ENCODE assay signal across 8 cellular contexts in the genomic region with DNA sequence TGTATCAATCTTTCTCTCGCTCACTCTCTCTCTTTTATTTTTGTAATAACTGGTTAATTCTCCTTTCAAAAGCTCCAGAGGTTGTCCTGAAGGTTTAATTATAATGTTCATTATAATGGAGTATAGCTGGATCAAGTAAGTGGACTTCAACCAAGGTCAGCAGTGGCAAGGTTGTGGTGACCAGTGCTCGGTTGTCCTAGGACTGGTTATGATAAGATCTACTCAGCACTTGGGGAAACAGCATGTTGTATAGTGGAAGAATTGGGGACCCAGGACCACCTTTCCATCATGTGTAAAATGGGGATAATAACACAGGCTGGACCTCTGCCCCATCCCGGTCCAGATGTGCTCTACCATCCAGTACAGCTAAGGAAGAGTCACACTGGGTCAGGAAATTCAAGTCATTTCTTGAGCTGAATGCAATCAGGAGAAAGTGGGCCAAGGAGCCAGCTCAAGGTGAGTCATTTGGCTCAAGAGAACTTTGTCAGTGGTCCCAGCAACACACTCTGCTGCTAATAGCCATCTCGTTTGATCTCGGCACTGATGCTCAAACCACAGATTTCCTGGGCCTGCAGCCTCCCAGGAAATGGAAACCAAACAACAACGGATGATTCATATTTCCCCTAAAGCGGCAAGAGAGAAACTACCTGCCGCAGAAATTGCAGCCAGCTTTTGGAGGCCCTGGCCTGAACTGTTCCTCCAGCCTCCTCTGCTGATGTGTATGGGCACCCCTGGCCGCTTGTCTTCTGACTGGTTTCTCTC.
DNase-seq lines count a peak whose midpoint lies in the region; ATAC-seq and TF ChIP-seq lines count a peak whose summit lies in the region.

No MANE protein-coding gene starts in this region.

- ATAC-seq in GM19395 (IDR thresholded peaks at IDR 0.05; ENCODE audit: unreplicated experiment) (peak; percentile 90), HG03439 (IDR thresholded peaks at IDR 0.05; ENCODE audit: unreplicated experiment) (peak; percentile 80)

- no peaks in the 10 kb centered on the region for H3K27me3 ChIP-seq in AG04450 (ENCODE audit: control insufficient read depth, insufficient read depth, low read length)
- no peaks in the 10 kb centered on the region for H3K27me3 ChIP-seq in trophoblast cell (ENCODE audit: insufficient read depth, low read length)

- H3K18ac ChIP-seq in trophoblast cell (ENCODE audit: low read length): no peak overlapping the region

- no peak overlapping the region for H2BK12ac ChIP-seq in trophoblast cell (ENCODE audit: low read length)

- no peaks in the 10 kb centered on the region for H3K79me1 ChIP-seq in trophoblast cell (ENCODE audit: low read length)

- no peak overlapping the region for H2AFZ ChIP-seq in trophoblast cell (ENCODE audit: insufficient read depth, low read length, poor library complexity)

- no peak overlapping the region for H3K4ac ChIP-seq in trophoblast cell (ENCODE audit: low read depth, low read length)

- H3K14ac ChIP-seq in trophoblast cell (ENCODE audit: low read length): no peak overlapping the region

- no peak overlapping the region for H4K8ac ChIP-seq in trophoblast cell (ENCODE audit: low read depth, low read length)

- no peak for TF ChIP-seq CTCF in AG04450 (IDR thresholded peaks at IDR 0.05; ENCODE audit: low read depth, low read length)

- H3K9ac ChIP-seq in trophoblast cell (ENCODE audit: low read length): no peak overlapping the region

- CTCF ChIA-PET in AG04450 (lab: Charles Lee): interaction anchor here (0.6 to 1.4 kb wide), 2 partner anchors 133 to 164 kb away, joined by 3 to 5 read pairs; no protein-coding TSS in a partner anchor

- no peak overlapping the region for H2BK5ac ChIP-seq in trophoblast cell (ENCODE audit: low read depth, low read length, poor library complexity)

- no peak overlapping the region for H3K4me2 ChIP-seq in trophoblast cell (ENCODE audit: low read length)

- H3K23ac ChIP-seq in trophoblast cell (ENCODE audit: low read length): no peak overlapping the region

- no peak overlapping the region for H2BK120ac ChIP-seq in trophoblast cell (ENCODE audit: insufficient read depth, low read length, poor library complexity)

- whole genome bisulfite sequencing in trophoblast cell (ENCODE audit: extremely low coverage, insufficient coverage, insufficient read length): no CpG with 5 or more reads among the region's 9 CpGs

- no peak overlapping the region for H3K4me3 ChIP-seq in AG04450 (ENCODE audit: low read depth, low read length)
- H3K4me3 ChIP-seq in trophoblast cell (ENCODE audit: low read depth, low read length): no peak overlapping the region

- H4K12ac ChIP-seq in trophoblast cell (ENCODE audit: low read depth, low read length): no peak overlapping the region

- POLR2A ChIA-PET in AG04450 (lab: Yijun Ruan, JAX): interaction anchor here (0.6 to 1.2 kb wide), 3 partner anchors 25 to 197 kb away, joined by 3 to 8 read pairs (median 6); no protein-coding TSS in a partner anchor

- no peak overlapping the region for H4K91ac ChIP-seq in trophoblast cell (ENCODE audit: low read depth, low read length)

- H2AK5ac ChIP-seq in trophoblast cell (ENCODE audit: low read length): no peak overlapping the region

- H3K27ac ChIP-seq in AG04450 (ENCODE audit: low read depth, low read length) (peak overlapping the region; percentile 53), trophoblast cell (ENCODE audit: low read depth, low read length) (no peak overlapping the region)

- peaks cover 0 to 2% of the 10 kb centered on the region in 2 experiments for H3K4me1 ChIP-seq in trophoblast cell (ENCODE audit: control insufficient read depth in 1 of 2, insufficient read depth in 2 of 2, low read length in 2 of 2)

- H3K9me3 ChIP-seq in AG04450 (ENCODE audit: control insufficient read depth, insufficient read depth, low read length) (no peaks in the 10 kb centered on the region), trophoblast cell (ENCODE audit: insufficient read depth, low read depth, low read length) (no peaks in the 10 kb centered on the region)

- H3K79me2 ChIP-seq in trophoblast cell (ENCODE audit: control insufficient read depth, insufficient read depth, low read length, poor library complexity): no peaks in the 10 kb centered on the region

- peak; percentile 89 for DNase-seq in AG04450 (ENCODE audit: low read depth, low spot score)
- peak in 3 of 4 experiments; percentile 19 to 29 (median 19) for DNase-seq in activated CD4-positive, CD25-positive, alpha-beta regulatory T cell (lab: John Stamatoyannopoulos, UW)
- DNase-seq in dedifferentiated amniotic fluid mesenchymal stem cell (ENCODE audit: extremely low spot score): peak; percentile 53
- peak; percentile 17 for DNase-seq in stimulated activated CD8-positive, alpha-beta memory T cell treated with anti-CD3 and anti-CD28 coated beads, Interleukin-15, amount 100 ng/mL, for 1 hour (ENCODE audit: low read depth)
- no peak for DNase-seq in trophoblast cell
- no peak for DNase-seq in medulla oblongata (ENCODE audit: extremely low spot score)

- no peaks in the 10 kb centered on the region for H3K36me3 ChIP-seq in trophoblast cell (ENCODE audit: control insufficient read depth in 1 of 2, insufficient read depth in 2 of 2, low read length in 2 of 2)

Comparison
In these comparisons a context has a peak if more than half of its experiments do, and no peak if none do; other contexts are left out.
1. DNase-seq: peak in AG04450 (single experiment), activated CD4-positive, CD25-positive, alpha-beta regulatory T cell (3 of 4), dedifferentiated amniotic fluid mesenchymal stem cell (single experiment) and stimulated activated CD8-positive, alpha-beta memory T cell treated with anti-CD3 and anti-CD28 coated beads, Interleukin-15, amount 100 ng/mL, for 1 hour (single experiment); none in trophoblast cell (0 of 2) and medulla oblongata (single experiment).